Comparison of ENCODE assay signal across 35 cellular contexts in the genomic region with DNA sequence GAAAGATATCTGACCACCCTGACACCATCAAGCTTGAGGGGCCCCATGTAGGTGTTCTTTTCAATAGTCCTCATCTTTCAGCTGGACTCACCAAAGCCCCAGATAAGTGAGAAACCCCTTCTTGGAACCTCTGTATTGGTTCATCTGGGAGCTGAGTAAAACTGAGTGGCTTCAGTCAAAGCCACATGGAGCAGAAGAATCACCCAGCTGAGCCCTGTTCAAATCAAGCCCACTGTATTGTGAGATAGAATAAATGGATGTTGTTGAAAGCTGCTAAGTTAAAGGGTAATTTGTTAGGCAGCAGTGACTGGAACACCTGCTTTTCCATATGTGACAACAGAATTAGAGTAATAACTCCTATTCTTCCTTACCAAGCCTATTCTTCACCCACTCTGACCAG.
"Had no signal": no experiment of that assay in that cellular context is flagged by ENCODE, and none has a peak within 500 bp of the region (broad histone marks: within the 10 kb centered on the region; RNA-seq: fewer than 3 reads in every experiment).

No MANE protein-coding gene starts in this region.

- H3K4me1 ChIP-seq: foreskin keratinocyte, gastrocnemius medialis had no signal

- H3K4me3 Mint-ChIP-seq: activated B cell treated with CpG ODN at 0.5 μM for 24 hours; activated CD8-positive, alpha-beta T cell treated with anti-CD3 and anti-CD28 coated beads for 36 hours; activated naive CD8-positive, alpha-beta T cell; activated T-cell treated with anti-CD3 and anti-CD28 coated beads, Interleukin-2, amount 50 U/mL, for 4 hours; activated T-helper 17 cell treated with anti-CD3 and anti-CD28 coated beads, Interleukin-2, amount 50 U/mL, for 72 hours; central memory CD8-positive, alpha-beta T cell; dendritic cell treated with granulocyte-macrophage colony-stimulating factor and Interleukin-4, amounts not matched to agents 40 ng/mL and 50 ng/mL, for 4 days; endodermal cell; T-helper 17 cell; T-helper 2 cell treated with Interferon-gamma antibody and Interleukin-4, amounts not matched to agents 5 μg/mL and 100 μg/mL, for 36 hours had no signal

- H3K27me3 Mint-ChIP-seq: dendritic cell treated with granulocyte-macrophage colony-stimulating factor and Interleukin-4, amounts not matched to agents 40 ng/mL and 50 ng/mL, for 4 days had no signal

- H3K27ac Mint-ChIP-seq: activated B cell treated with CpG ODN at 0.5 μM for 24 hours; activated CD8-positive, alpha-beta T cell treated with anti-CD3 and anti-CD28 coated beads for 36 hours; activated naive CD8-positive, alpha-beta T cell; activated T-helper 17 cell treated with anti-CD3 and anti-CD28 coated beads, Interleukin-2, amount 50 U/mL, for 72 hours; dendritic cell treated with granulocyte-macrophage colony-stimulating factor and Interleukin-4, amounts not matched to agents 40 ng/mL and 50 ng/mL, for 4 days; endodermal cell; T-helper 17 cell; T-helper 2 cell treated with Interferon-gamma antibody and Interleukin-4, amounts not matched to agents 5 μg/mL and 100 μg/mL, for 36 hours had no signal

- H3K4me3 ChIP-seq: coronary artery, dorsolateral prefrontal cortex, gastrocnemius medialis, heart left ventricle had no signal

- H3K4me1 Mint-ChIP-seq: activated B cell treated with CpG ODN at 0.5 μM for 24 hours; activated T-helper 17 cell treated with anti-CD3 and anti-CD28 coated beads, Interleukin-2, amount 50 U/mL, for 72 hours; central memory CD8-positive, alpha-beta T cell had no signal

- H3K27ac ChIP-seq: brain microvascular endothelial cell, coronary artery, dorsolateral prefrontal cortex, foreskin keratinocyte, gastrocnemius medialis, heart left ventricle, WERI-Rb-1 had no signal

- DNase-seq: activated B cell treated with CpG ODN at 0.5 μM for 24 hours; activated CD4-positive, alpha-beta T cell treated with anti-CD3 and anti-CD28 coated beads for 48 hours; activated CD4-positive, alpha-beta T cell treated with anti-CD3 and anti-CD28 coated beads, Interleukin-2, amount 50 U/mL, for 1 hour; activated CD4-positive, alpha-beta T cell treated with anti-CD3 and anti-CD28 coated beads, Interleukin-2, amount 50 U/mL, for 48 hours; activated CD8-positive, alpha-beta memory T cell treated with anti-CD3 and anti-CD28 coated beads for 24 hours; activated CD8-positive, alpha-beta memory T cell treated with anti-CD3 and anti-CD28 coated beads, Interleukin-2, amount 50 U/mL, for 48 hours; activated CD8-positive, alpha-beta T cell treated with anti-CD3 and anti-CD28 coated beads for 36 hours; activated effector memory CD4-positive, alpha-beta T cell treated with Interleukin-2 at 50 U/mL for 16 hours; activated gamma-delta T cell treated with Interleukin-2 at 50 U/mL for 16 hours; activated naive CD4-positive, alpha-beta T cell treated with anti-CD3 and anti-CD28 coated beads, Interleukin-2, amount 50 U/mL, for 16 hours; activated naive CD4-positive, alpha-beta T cell treated with Interleukin-2 at 50 U/mL for 16 hours; activated T-cell treated with anti-CD3 and anti-CD28 coated beads for 4 hours; activated T-cell treated with anti-CD3 and anti-CD28 coated beads, Interleukin-2, amount 50 U/mL, for 4 hours; amniotic stem cell; anterior cingulate cortex; brain microvascular endothelial cell; dorsolateral prefrontal cortex; effector memory CD4-positive, alpha-beta T cell; endodermal cell; foreskin keratinocyte; gastrocnemius medialis; glutamatergic neuron; heart left ventricle; T-helper 1 cell; T-helper 17 cell; T1000; WERI-Rb-1 had no signal

- H3K36me3 ChIP-seq: brain microvascular endothelial cell, gastrocnemius medialis, heart left ventricle, WERI-Rb-1 had no signal

- H3K27me3 ChIP-seq: brain microvascular endothelial cell, foreskin keratinocyte, gastrocnemius medialis, heart left ventricle had no signal

- ATAC-seq: activated CD4-positive, CD25-positive, alpha-beta regulatory T cell treated with anti-CD3 and anti-CD28 coated beads, Interleukin-2, amount 50 U/mL, for 24 hours; activated CD8-positive, alpha-beta T cell treated with anti-CD3 and anti-CD28 coated beads for 36 hours; activated T-cell treated with anti-CD3 and anti-CD28 coated beads, Interleukin-2, amount 50 U/mL, for 4 hours; activated T-helper 17 cell treated with anti-CD3 and anti-CD28 coated beads, Interleukin-2, amount 50 U/mL, for 72 hours; esophagus mucosa; foreskin keratinocyte; gastrocnemius medialis; heart left ventricle; T-helper 17 cell had no signal
